Comparison of ENCODE assay signal across 32 cellular contexts in the genomic region with DNA sequence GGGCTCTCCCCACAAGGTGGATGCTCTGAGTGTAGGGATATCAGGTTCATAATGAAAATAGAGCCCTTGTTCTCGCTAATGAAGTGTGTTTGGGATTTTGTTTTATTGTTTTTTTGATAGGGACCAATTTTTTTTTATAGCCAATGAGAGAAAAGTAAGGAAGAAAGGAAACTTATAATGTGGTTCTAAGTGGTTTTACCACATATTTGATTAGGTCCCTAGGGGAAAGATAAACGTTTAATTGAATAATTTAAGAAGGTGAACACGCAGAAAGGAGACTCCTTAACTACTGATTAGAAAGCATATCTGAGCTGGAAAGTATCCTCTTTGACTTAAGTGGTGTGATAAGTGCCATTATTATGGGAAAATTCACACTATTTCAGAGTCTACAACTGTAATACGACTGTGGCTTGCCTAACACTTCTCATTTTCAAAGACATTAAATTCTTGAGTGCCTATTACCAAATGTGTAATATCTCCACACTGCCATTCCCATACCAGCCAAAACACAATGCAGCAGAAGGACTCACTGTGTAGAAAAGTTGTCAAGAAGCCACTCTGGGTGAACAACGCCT.
"Had no signal": no experiment of that assay in that cellular context is flagged by ENCODE, and none has a peak within 500 bp of the region (broad histone marks: within the 10 kb centered on the region; RNA-seq: fewer than 3 reads in every experiment).

No MANE protein-coding gene starts in this region.

- H3K27ac Mint-ChIP-seq: activated CD4-positive, alpha-beta T cell treated with anti-CD3 and anti-CD28 coated beads, Interleukin-2, amount 10 ng/mL, durations not matched to agents 24 days and 14 days; activated CD8-positive, alpha-beta T cell treated with anti-CD3 and anti-CD28 coated beads for 36 hours; activated naive CD8-positive, alpha-beta T cell treated with anti-CD3 and anti-CD28 coated beads for 36 hours; activated T-cell treated with anti-CD3 and anti-CD28 coated beads, Interleukin-2, amount 50 U/mL, for 72 hours; activated T-helper 17 cell treated with anti-CD3 and anti-CD28 coated beads, Interleukin-2, amount 50 U/mL, for 72 hours; T-helper 1 cell treated with Interleukin-12 subunit alpha and Interleukin-12 subunit beta and Interleukin-4 antibody, amounts not matched to agents 30 μg/mL and 1 μg/mL, for 36 hours; T-helper 2 cell treated with Interferon-gamma antibody and Interleukin-4, amounts not matched to agents 5 μg/mL and 100 μg/mL, for 36 hours had no signal

- H3K9me3 Mint-ChIP-seq: activated CD4-positive, alpha-beta T cell treated with anti-CD3 and anti-CD28 coated beads, Interleukin-2, amount 10 ng/mL, durations not matched to agents 24 days and 14 days; activated CD8-positive, alpha-beta T cell treated with anti-CD3 and anti-CD28 coated beads for 36 hours; activated naive CD8-positive, alpha-beta T cell treated with anti-CD3 and anti-CD28 coated beads for 36 hours; activated T-cell treated with anti-CD3 and anti-CD28 coated beads, Interleukin-2, amount 50 U/mL, for 72 hours; activated T-helper 17 cell treated with anti-CD3 and anti-CD28 coated beads, Interleukin-2, amount 50 U/mL, for 72 hours; T-helper 1 cell treated with Interleukin-12 subunit alpha and Interleukin-12 subunit beta and Interleukin-4 antibody, amounts not matched to agents 30 μg/mL and 1 μg/mL, for 36 hours; T-helper 2 cell treated with Interferon-gamma antibody and Interleukin-4, amounts not matched to agents 5 μg/mL and 100 μg/mL, for 36 hours had no signal

- H3K4me2 ChIP-seq: SK-N-SH had no signal

- ATAC-seq: activated CD8-positive, alpha-beta T cell treated with anti-CD3 and anti-CD28 coated beads for 36 hours; activated T-cell treated with anti-CD3 and anti-CD28 coated beads, Interleukin-2, amount 50 U/mL, for 72 hours; activated T-helper 17 cell treated with anti-CD3 and anti-CD28 coated beads, Interleukin-2, amount 50 U/mL, for 72 hours; PC-3 had no signal

- DNase-seq: activated CD4-positive, alpha-beta T cell treated with anti-CD3 and anti-CD28 coated beads, Interleukin-2, amount 10 ng/mL, durations not matched to agents 24 days and 14 days; activated CD4-positive, alpha-beta T cell treated with anti-CD3 and anti-CD28 coated beads, Interleukin-2, amount 50 U/mL, for 4 hours; activated CD8-positive, alpha-beta T cell treated with anti-CD3 and anti-CD28 coated beads for 36 hours; activated effector memory CD4-positive, alpha-beta T cell treated with anti-CD3 and anti-CD28 coated beads, Interleukin-2, amount 50 U/mL, for 16 hours; activated naive CD4-positive, alpha-beta T cell; activated naive CD4-positive, alpha-beta T cell treated with anti-CD3 and anti-CD28 coated beads, Interleukin-2, amount 50 U/mL, for 16 hours; activated naive CD8-positive, alpha-beta T cell treated with anti-CD3 and anti-CD28 coated beads for 36 hours; activated T-cell treated with anti-CD3 and anti-CD28 coated beads, Interleukin-2, amount 50 U/mL, for 1 hour; activated T-cell treated with anti-CD3 and anti-CD28 coated beads, Interleukin-2, amount 50 U/mL, for 72 hours; amniotic stem cell; aorta; brain microvascular endothelial cell; central memory CD4-positive, alpha-beta T cell; MM.1S; MV-4-11; NCI-H1092; NCI-H1694 treated with DMSO at 0.1 percent for 48 hours; NCI-H2029; NCI-H2171; NCI-H226; NCI-H446 treated with DMSO at 0.1 percent for 48 hours; NCI-H82; NK-92 treated with Interleukin-12 subunit alpha and Interleukin-12 subunit beta, amount 100 ng/mL, for 24 hours; PC-3; Peyer's patch; RPMI8226; SHP77 treated with DMSO at 0.1 percent for 48 hours; SK-N-SH had no signal

- H3K4me1 ChIP-seq: Peyer's patch, SJSA1 had no signal

- H3K9me2 ChIP-seq: SK-N-SH had no signal

- H3K27ac ChIP-seq: brain microvascular endothelial cell, Peyer's patch, SJSA1 had no signal

- H3K36me3 Mint-ChIP-seq: activated naive CD8-positive, alpha-beta T cell treated with anti-CD3 and anti-CD28 coated beads for 36 hours had no signal

- H3K36me3 ChIP-seq: brain microvascular endothelial cell, Peyer's patch, SJSA1 had no signal

- H3K4me3 ChIP-seq: Peyer's patch, SJSA1 had no signal

- H3K27me3 ChIP-seq: Peyer's patch, SJSA1 had no signal

- H3K4me3 Mint-ChIP-seq: activated CD4-positive, alpha-beta T cell treated with anti-CD3 and anti-CD28 coated beads, Interleukin-2, amount 10 ng/mL, durations not matched to agents 24 days and 14 days; activated CD8-positive, alpha-beta T cell treated with anti-CD3 and anti-CD28 coated beads for 36 hours; activated naive CD8-positive, alpha-beta T cell treated with anti-CD3 and anti-CD28 coated beads for 36 hours; activated T-cell treated with anti-CD3 and anti-CD28 coated beads, Interleukin-2, amount 50 U/mL, for 72 hours; activated T-helper 17 cell treated with anti-CD3 and anti-CD28 coated beads, Interleukin-2, amount 50 U/mL, for 72 hours; T-helper 1 cell treated with Interleukin-12 subunit alpha and Interleukin-12 subunit beta and Interleukin-4 antibody, amounts not matched to agents 30 μg/mL and 1 μg/mL, for 36 hours; T-helper 2 cell treated with Interferon-gamma antibody and Interleukin-4, amounts not matched to agents 5 μg/mL and 100 μg/mL, for 36 hours had no signal

- H3K4me1 Mint-ChIP-seq: activated naive CD8-positive, alpha-beta T cell treated with anti-CD3 and anti-CD28 coated beads for 36 hours; activated T-helper 17 cell treated with anti-CD3 and anti-CD28 coated beads, Interleukin-2, amount 50 U/mL, for 72 hours had no signal
